8 cellular contexts compared by ENCODE assay signal in genomic region chr11:9461760-9462134, GRCh38. TPM values are rescaled to one million over a fixed set of nuclear protein-coding genes. Genes with fewer than 3 reads are reported as not detected.
DNase-seq lines count a peak whose midpoint lies in the region; ATAC-seq and TF ChIP-seq lines count a peak whose summit lies in the region.

No MANE protein-coding gene starts in this region.

- H3K4me3 Mint-ChIP-seq in Caco-2 (ENCODE audit: unreplicated experiment), result peak overlapping the region; percentile 96
- peak overlapping the region; percentile 96 for H3K4me3 Mint-ChIP-seq in stimulated activated memory B cell treated with anti-CD40 and anti-IgM and Interleukin-4, amounts not matched to agents 10 μg/mL and 1 μg/mL and 100 μg/mL, for 72 hours

- TF ChIP-seq POLR2A in adrenal gland (IDR thresholded peaks at IDR 0.05), result no peak

- H3K27me3 ChIP-seq in Caco-2 (replicated peaks; ENCODE audit: control insufficient read depth, insufficient read depth, low read length) (no peaks in the 10 kb centered on the region), adrenal gland (no peaks in the 10 kb centered on the region), iPS-20b (ENCODE audit: insufficient read depth, low read length) (no peaks in the 10 kb centered on the region)

- no peaks in the 10 kb centered on the region for H3K27me3 Mint-ChIP-seq in Caco-2 (ENCODE audit: insufficient read depth, unreplicated experiment)
- no peaks in the 10 kb centered on the region for H3K27me3 Mint-ChIP-seq in stimulated activated memory B cell treated with anti-CD40 and anti-IgM and Interleukin-4, amounts not matched to agents 10 μg/mL and 1 μg/mL and 100 μg/mL, for 72 hours

- no peak for DNase-seq in Caco-2
- DNase-seq in KBM-7, result peak; percentile 39
- DNase-seq in adrenal gland, result no peak

- H3K36me3 ChIP-seq in Caco-2 (ENCODE audit: control insufficient read depth, insufficient read depth, low read length) (no peaks in the 10 kb centered on the region), adrenal gland (replicated peaks in 1 of 2) (no peaks in the 10 kb centered on the region), iPS-20b (ENCODE audit: insufficient read depth, low read depth, low read length) (no peaks in the 10 kb centered on the region)

- POLR2A ChIA-PET in Caco-2 (lab: Charles Lee), result interaction anchor here (0.7 to 2.7 kb wide), 7 partner anchors 13 to 184 kb away, joined by 3 to 33 read pairs (median 4); partner anchors contain the start of gene IPO7

- intact Hi-C loops in Caco-2 (cut with micrococcal nuclease; ENCODE audit: unreplicated experiment) (loop anchor here (1.0 to 2.0 kb wide), 5 partner anchors 37 to 147 kb away; partner anchors contain the start of genes IPO7 and TMEM41B), adrenal gland (cut with DNase I) (no loop called here)

- peaks cover 7% of the 10 kb centered on the region for H3K4me1 Mint-ChIP-seq in Caco-2 (ENCODE audit: low read depth, unreplicated experiment)
- peaks cover 23% of the 10 kb centered on the region for H3K4me1 Mint-ChIP-seq in stimulated activated memory B cell treated with anti-CD40 and anti-IgM and Interleukin-4, amounts not matched to agents 10 μg/mL and 1 μg/mL and 100 μg/mL, for 72 hours

- H3K4me1 ChIP-seq in Caco-2 (peaks cover 17% of the 10 kb centered on the region), adrenal gland (replicated peaks in 1 of 2) (peaks cover 8 to 20% of the 10 kb centered on the region in 2 donors), iPS-20b (ENCODE audit: insufficient read depth, low read length) (peaks cover 2% of the 10 kb centered on the region; the same call in 1 of the 2 replicates)

- 1% methylated on average over 10 of the region's 10 CpGs for WGBS in adrenal gland, 4 donors

- H3K27ac ChIP-seq in adrenal gland, result peak overlapping the region; percentile 94 to 100 (median 98)
- peak overlapping the region; percentile 3 for H3K27ac ChIP-seq in iPS-20b (ENCODE audit: low read length)

- TSS peak; percentile 85 for BruUV-seq in Caco-2 (replicated peaks; lab: Mats Ljungman, UMichigan)

- in situ Hi-C loops in KBM-7 (cut with MboI; ENCODE audit: low pct_unique_long_range_greater_than_20kb, low sequenced_read_pairs), result no loop called here

- H3K9me3 ChIP-seq in Caco-2, result no peaks in the 10 kb centered on the region
- no peaks in the 10 kb centered on the region for H3K9me3 ChIP-seq in adrenal gland (replicated peaks in 1 of 3)
- no peaks in the 10 kb centered on the region for H3K9me3 ChIP-seq in iPS-20b (ENCODE audit: insufficient read depth, low read depth, low read length)

- CTCF ChIA-PET in Caco-2 (lab: Charles Lee), result interaction anchor here (1.3 to 3.1 kb wide), 3 partner anchors 37 to 287 kb away, joined by 4 to 34 read pairs (median 7); no protein-coding TSS in a partner anchor

- H3K27ac Mint-ChIP-seq in Caco-2 (ENCODE audit: unreplicated experiment), result peak overlapping the region; percentile 99
- H3K27ac Mint-ChIP-seq in stimulated activated memory B cell treated with anti-CD40 and anti-IgM and Interleukin-4, amounts not matched to agents 10 μg/mL and 1 μg/mL and 100 μg/mL, for 72 hours, result peak overlapping the region; percentile 98

- H3K4me3 ChIP-seq in Caco-2 (ENCODE audit: low read depth, low read length), result peak overlapping the region; percentile 54
- H3K4me3 ChIP-seq in adrenal gland, result peak overlapping the region in 3 of 4 donors; percentile 48 to 78 (median 67)
- H3K4me3 ChIP-seq in iPS-20b (ENCODE audit: low read length), result peak overlapping the region; percentile 73

- H3K36me3 Mint-ChIP-seq in Caco-2 (ENCODE audit: insufficient read depth, unreplicated experiment), result peaks cover 38% of the 10 kb centered on the region
- peaks cover 6% of the 10 kb centered on the region for H3K36me3 Mint-ChIP-seq in stimulated activated memory B cell treated with anti-CD40 and anti-IgM and Interleukin-4, amounts not matched to agents 10 μg/mL and 1 μg/mL and 100 μg/mL, for 72 hours

- ATAC-seq in stimulated activated memory B cell treated with anti-CD40 and anti-IgM and Interleukin-4, amounts not matched to agents 10 μg/mL and 1 μg/mL and 100 μg/mL, for 72 hours, result no peak
- ATAC-seq in GM18519 (IDR thresholded peaks at IDR 0.05; ENCODE audit: low FRiP score, unreplicated experiment) (no peak), HG03097 (IDR thresholded peaks at IDR 0.05; ENCODE audit: low FRiP score, unreplicated experiment) (no peak), HG02884 (IDR thresholded peaks at IDR 0.05; ENCODE audit: unreplicated experiment) (no peak)

- H3K9me3 Mint-ChIP-seq in Caco-2 (ENCODE audit: unreplicated experiment), result no peaks in the 10 kb centered on the region
- no peaks in the 10 kb centered on the region for H3K9me3 Mint-ChIP-seq in stimulated activated memory B cell treated with anti-CD40 and anti-IgM and Interleukin-4, amounts not matched to agents 10 μg/mL and 1 μg/mL and 100 μg/mL, for 72 hours

- TF ChIP-seq CTCF in Caco-2 (IDR thresholded peaks at IDR 0.05; ENCODE audit: insufficient read depth in 1 of 2, low read depth in 1 of 2, low read length in 1 of 2, severe bottlenecking in 1 of 2, unreplicated experiment in 1 of 2), result no peak
- no peak for TF ChIP-seq CTCF in adrenal gland (IDR thresholded peaks at IDR 0.05)

- H3K9ac ChIP-seq in iPS-20b (ENCODE audit: low read depth, low read length), result peak overlapping the region; percentile 89

RNA-seq across cellular contexts. Expression of gene ZNF143, which starts 0.9 kb away (rescaled TPM):
- 27.2 and 31.2 TPM in 2 replicates for total RNA-seq in Caco-2 (2022)
- total RNA-seq in adrenal gland, result 10 to 100 TPM in 6 of 8 donors, 1 to 10 TPM in 2; 8.3 to 29.8 (median 17.1) TPM
- 10 to 100 TPM in 1 of 3 donors, 1 to 10 TPM in 2; 6.8 to 23.1 (median 7.4) TPM for polyA plus RNA-seq in adrenal gland
